ENCODE assay signal across 2 cellular contexts in genomic region chr5:82338731-82339130, GRCh38.
TF ChIP-seq lines count a peak whose summit lies in the region.

No MANE protein-coding gene starts in this region.

TF ChIP-seq in IMR-90, 13 proteins besides CTCF, POLR2A, EP300 and RAD21 (continued from another document):
- TF ChIP-seq CEBPB (IDR thresholded peaks at IDR 0.05; ENCODE audit: low read depth, low read length) = no peak
TF ChIP-seq in IMR-90: peak in this region for 1.

TF ChIP-seq in HEK293T, 16 proteins besides CTCF, POLR2A, EP300 and RAD21 (continued from another document):
- TF ChIP-seq NFRKB (IDR thresholded peaks at IDR 0.05) (no peak), SUZ12 (IDR thresholded peaks at IDR 0.05) (no peak), ARNT (IDR thresholded peaks at IDR 0.05) (no peak)
